In the genomic region with DNA sequence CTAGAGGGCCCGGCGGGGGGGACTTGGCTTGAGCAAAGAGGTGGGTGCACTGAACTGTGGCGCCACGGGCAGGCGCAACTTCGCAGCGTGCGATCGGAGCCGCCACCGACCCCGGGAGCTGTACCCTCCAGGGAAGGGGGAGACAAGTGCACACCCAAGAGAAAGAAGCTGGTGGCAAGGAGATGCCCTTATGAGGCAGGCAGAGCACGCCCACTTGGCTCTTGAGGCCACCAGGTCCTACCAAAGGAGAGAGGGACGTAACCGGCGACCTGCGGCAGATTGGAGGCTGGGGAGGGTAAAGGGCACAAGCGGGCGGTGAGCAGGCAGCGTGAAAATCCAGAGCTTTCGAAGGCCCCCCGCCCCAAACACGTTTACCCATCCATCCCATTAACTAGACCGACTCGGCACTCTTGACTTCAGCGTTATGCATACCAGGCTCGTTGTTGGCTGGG, we compare ENCODE assay signal across 8 cellular contexts. TPM values are rescaled to one million over a fixed set of nuclear protein-coding genes. Genes with fewer than 3 reads are reported as not detected.
DNase-seq lines count a peak whose midpoint lies in the region; ATAC-seq and TF ChIP-seq lines count a peak whose summit lies in the region.

No MANE protein-coding gene starts in this region.

- peak overlapping the region in 8 of 10 donors; percentile 35 to 66 (median 54) for H3K4me3 ChIP-seq in heart right ventricle
- H3K4me3 ChIP-seq in PC-9, result peak overlapping the region; percentile 73; the same call in 1 of the 2 replicates
- peak overlapping the region; percentile 81 for H3K4me3 ChIP-seq in skeletal muscle satellite cell (ENCODE audit: low read length)

- no peaks in the 10 kb centered on the region for H3K79me2 ChIP-seq in PC-9 (ENCODE audit: low read depth)

- H3K9me2 ChIP-seq in PC-9 (ENCODE audit: insufficient read depth), result no peaks in the 10 kb centered on the region

- H3F3A ChIP-seq in PC-9 (ENCODE audit: insufficient read depth, low read depth), result peaks cover 38% of the 10 kb centered on the region

- H3K9me3 ChIP-seq in heart right ventricle (no peaks in the 10 kb centered on the region), PC-9 (ENCODE audit: insufficient read depth, low read depth) (no peaks in the 10 kb centered on the region), skeletal muscle satellite cell (replicated peaks; ENCODE audit: low read length) (no peaks in the 10 kb centered on the region)

- peak overlapping the region; percentile 72 for H3K9ac ChIP-seq in skeletal muscle satellite cell (ENCODE audit: low read depth, low read length)

- H3K36me3 ChIP-seq in heart right ventricle (no peaks in the 10 kb centered on the region), PC-9 (ENCODE audit: low read depth) (no peaks in the 10 kb centered on the region), skeletal muscle satellite cell (ENCODE audit: insufficient read depth, low read length) (peaks cover 3% of the 10 kb centered on the region)

- H3K27ac ChIP-seq in heart right ventricle, result no peak overlapping the region
- no peak overlapping the region for H3K27ac ChIP-seq in PC-9

- no peak for TF ChIP-seq CTCF in heart right ventricle (IDR thresholded peaks at IDR 0.05)
- TF ChIP-seq CTCF in PC-9 (conservative IDR thresholded peaks at IDR 0.05), result no peak

- 3% methylated on average over 27 of the region's 27 CpGs for WGBS in heart right ventricle, 2 donors

- DNase-seq in heart right ventricle, result no peak
- DNase-seq in left ventricle myocardium superior, result no peak
- no peak for DNase-seq in PC-9
- DNase-seq in erythroblast (lab: John Stamatoyannopoulos, UW), result peak; percentile 40 to 59
- no peak for DNase-seq in pons (ENCODE audit: low spot score)
- no peak for DNase-seq in DMS114 treated with DMSO at 0.1 percent for 48 hours (lab: John Stamatoyannopoulos, UW; ENCODE audit: unreplicated experiment)

- H3K4me2 ChIP-seq in PC-9 (peak overlapping the region; percentile 83), skeletal muscle satellite cell (ENCODE audit: low read length) (peak overlapping the region; percentile 99)

- no peak for TF ChIP-seq POLR2A in erythroblast (IDR thresholded peaks at IDR 0.05; ENCODE audit: low read length)

- H4K20me1 ChIP-seq in PC-9 (ENCODE audit: insufficient read depth), result no peaks in the 10 kb centered on the region

- TSS peak; percentile 38 for BruUV-seq in PC-9 (replicated peaks; lab: Mats Ljungman, UMichigan)

- ATAC-seq in heart right ventricle (no peak), left ventricle myocardium superior (no peak), GM19395 (IDR thresholded peaks at IDR 0.05; ENCODE audit: unreplicated experiment) (no peak)

- intact Hi-C loops in heart right ventricle (cut with DNase I) (loop anchor here in 9 of 10 donors (2.0 to 10.0 kb wide), 8 partner anchors 177 to 527 kb away; partner anchors contain the start of gene HAT1 (in 1 of the 9)), left ventricle myocardium superior (cut with micrococcal nuclease) (no loop called here), PC-9 (cut with micrococcal nuclease; ENCODE audit: unreplicated experiment) (loop anchor here (1.0 to 10.0 kb wide), 8 partner anchors 102 to 1173 kb away; partner anchors contain the start of genes DCAF17, GORASP2, HAT1 and METAP1D)

- POLR2A ChIA-PET in PC-9 (lab: Charles Lee; ENCODE audit: unreplicated experiment), result interaction anchor here (1.0 kb wide), 1 partner anchor 179 kb away, joined by 6 read pairs; the partner anchor contains the start of gene HAT1

- CTCF ChIA-PET in PC-9 (lab: Charles Lee), result interaction anchor here (0.5 kb wide), 1 partner anchor 24 kb away, joined by 3 read pairs; no protein-coding TSS in a partner anchor

- H3K4me1 ChIP-seq in heart right ventricle, result peaks cover 23 to 82% (median 68%) of the 10 kb centered on the region in 9 donors
- H3K4me1 ChIP-seq in PC-9 (replicated peaks; ENCODE audit: insufficient read depth), result peaks cover 39% of the 10 kb centered on the region
- H3K4me1 ChIP-seq in skeletal muscle satellite cell (ENCODE audit: control insufficient read depth, insufficient read depth, low read length), result peaks cover 71% of the 10 kb centered on the region

- peaks cover 85 to 100% (median 100%) of the 10 kb centered on the region in 7 donors for H3K27me3 ChIP-seq in heart right ventricle
- H3K27me3 ChIP-seq in PC-9 (ENCODE audit: insufficient read depth, low read depth), result no peaks in the 10 kb centered on the region
- no peaks in the 10 kb centered on the region for H3K27me3 ChIP-seq in skeletal muscle satellite cell (ENCODE audit: control insufficient read depth, insufficient read depth, low read length)

- H2AFZ ChIP-seq in PC-9, result no peak overlapping the region

RNA-seq across cellular contexts. Expression of gene DLX2, which starts 1.0 kb away (rescaled TPM):
- total RNA-seq in heart right ventricle (under 1 TPM in 1 of 10 donors, not detected in 9; 0.11 TPM), left ventricle myocardium superior (not detected), PC-9 (2021) (0.65 and 0.76 TPM in 2 replicates)
- polyA plus RNA-seq in heart right ventricle, result not detected
- total RNA-seq in skeletal muscle satellite cell (2012; rRNA removed), result 1.1 and 1.8 TPM in 2 replicates

RNA-seq across cellular contexts. Expression of gene DLX1, which starts 16.4 kb away (rescaled TPM):
- total RNA-seq in heart right ventricle (under 1 TPM in 1 of 10 donors, not detected in 9; 0.41 TPM), left ventricle myocardium superior (not detected), PC-9 (2021) (0.87 TPM in 1 of 2 replicates, not detected in the other)
- under 1 TPM in 1 of 2 donors, not detected in 1; 0.10 TPM for polyA plus RNA-seq in heart right ventricle
- total RNA-seq in skeletal muscle satellite cell (2012; rRNA removed), result 1.3 and 3.5 TPM in 2 replicates

Comparison
In these comparisons a context has a peak if more than half of its experiments do, and no peak if none do; other contexts are left out.
1. DNase-seq: peak in erythroblast (2 of 2); none in heart right ventricle (0 of 2), left ventricle myocardium superior (single experiment), PC-9 (0 of 2), pons (single experiment) and DMS114 treated with DMSO at 0.1 percent for 48 hours (single experiment).
2. Peak in every context shown above with its lines, with median percentiles within 50 percentile points of each other: H3K4me3 ChIP-seq.